Comparison of ENCODE assay signal across 10 cellular contexts in the genomic region with DNA sequence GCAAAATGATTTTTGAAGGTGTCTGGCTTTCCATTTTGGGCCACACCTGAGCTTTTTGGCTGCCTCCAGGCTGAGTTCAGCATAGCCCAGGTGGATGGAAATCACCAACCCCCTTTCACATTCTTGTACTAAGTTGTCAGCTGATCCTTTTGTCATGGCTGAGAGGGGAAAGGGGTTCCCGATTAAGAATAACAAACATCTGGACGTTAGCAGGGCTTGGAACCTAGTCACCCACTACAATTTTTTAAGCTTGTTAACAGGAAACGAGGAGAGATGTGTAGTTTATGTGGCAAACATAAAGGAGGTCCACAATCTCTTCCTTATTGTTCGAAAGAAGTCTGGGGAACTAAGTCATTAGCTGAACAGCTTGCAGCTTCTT. TPM values are rescaled to one million over a fixed set of nuclear protein-coding genes. Genes with fewer than 3 reads are reported as not detected.
DNase-seq lines count a peak whose midpoint lies in the region; ATAC-seq, FAIRE-seq and TF ChIP-seq lines count a peak whose summit lies in the region.
"Had no signal": no experiment of that assay in that cellular context is flagged by ENCODE, and none has a peak within 500 bp of the region (broad histone marks: within the 10 kb centered on the region; RNA-seq: fewer than 3 reads in every experiment).

No MANE protein-coding gene starts in this region.

- POLR2A ChIA-PET in endothelial cell of umbilical vein (lab: Charles Lee), result interaction anchor here (0.6 to 4.2 kb wide), 4 partner anchors 8 to 1070 kb away, joined by 3 to 15 read pairs (median 10); no protein-coding TSS in a partner anchor

- H3K9ac ChIP-seq in endothelial cell of umbilical vein (replicated peaks; ENCODE audit: extremely low read depth, insufficient read depth, low read length), result peak overlapping the region; percentile 87
- H3K9ac ChIP-seq in neural progenitor cell, result no peak overlapping the region

- H3K9me1 ChIP-seq in endothelial cell of umbilical vein (replicated peaks; ENCODE audit: control insufficient read depth, extremely low read depth, insufficient read depth, low read length), result no peaks in the 10 kb centered on the region

- H3K4me2 ChIP-seq in endothelial cell of umbilical vein (ENCODE audit: insufficient read depth, low read length) (peak overlapping the region; percentile 97), neural progenitor cell (peak overlapping the region; percentile 98)

- peak; percentile 15 for TF ChIP-seq POLR2A in endothelial cell of umbilical vein (IDR thresholded peaks at IDR 0.05; ENCODE audit: low read depth, low read length)
- no peak for TF ChIP-seq POLR2A in GM18505 (IDR thresholded peaks at IDR 0.05; ENCODE audit: borderline replicate concordance, extremely low read depth, insufficient read depth, insufficient read length)

- H3K27me3 ChIP-seq in ACC112 (ENCODE audit: insufficient read depth, low read length) (no peaks in the 10 kb centered on the region), MG63 (no peaks in the 10 kb centered on the region), endothelial cell of umbilical vein (ENCODE audit: control insufficient read depth in 2 of 2, insufficient read depth in 2 of 2, low read length in 2 of 2) (no peaks in the 10 kb centered on the region), neural progenitor cell (peaks cover 37% of the 10 kb centered on the region)

- H3K4me3 ChIP-seq in ACC112 (ENCODE audit: low read depth, low read length), result peak overlapping the region; percentile 97
- peak overlapping the region; percentile 83 for H3K4me3 ChIP-seq in MG63
- peak overlapping the region; percentile 92 to 99 (median 99) for H3K4me3 ChIP-seq in endothelial cell of umbilical vein (replicated peaks in 1 of 3; ENCODE audit: insufficient read depth in 1 of 3, low read depth in 1 of 3, low read length in 3 of 3)
- peak overlapping the region; percentile 92 for H3K4me3 ChIP-seq in neural progenitor cell

- peaks cover 4% of the 10 kb centered on the region for H3K9me3 Mint-ChIP-seq in neural progenitor cell

- CTCF ChIA-PET in endothelial cell of umbilical vein (lab: Charles Lee), result interaction anchor here (0.8 to 3.0 kb wide), 6 partner anchors 8 to 910 kb away, joined by 3 to 21 read pairs (median 4); no protein-coding TSS in a partner anchor

- H3K36me3 Mint-ChIP-seq in neural progenitor cell, result peaks cover 64% of the 10 kb centered on the region

- dilution Hi-C loops in endothelial cell of umbilical vein (cut with MboI; ENCODE audit: extremely low pct_ligation_motif_present, low sequenced_read_pairs), result loop anchor here (25.0 kb wide), 1 partner anchor 1023 kb away; no protein-coding TSS in a partner anchor

- H3K79me2 ChIP-seq in ACC112 (ENCODE audit: control insufficient read depth, insufficient read depth, low read length, unreplicated experiment), result peaks cover 96% of the 10 kb centered on the region
- peaks cover 98% of the 10 kb centered on the region for H3K79me2 ChIP-seq in endothelial cell of umbilical vein (ENCODE audit: control insufficient read depth, insufficient read depth, low read length)
- peaks cover 97% of the 10 kb centered on the region for H3K79me2 ChIP-seq in neural progenitor cell (ENCODE audit: low read depth)

- no peaks in the 10 kb centered on the region for H3K9me3 ChIP-seq in MG63
- no peaks in the 10 kb centered on the region for H3K9me3 ChIP-seq in endothelial cell of umbilical vein (replicated peaks; ENCODE audit: control insufficient read depth, insufficient read depth, low read length)
- no peaks in the 10 kb centered on the region for H3K9me3 ChIP-seq in neural progenitor cell (ENCODE audit: low read depth)

- H3K36me3 ChIP-seq in ACC112 (ENCODE audit: insufficient read depth, low read length) (peaks cover 62% of the 10 kb centered on the region), MG63 (peaks cover 64% of the 10 kb centered on the region), endothelial cell of umbilical vein (ENCODE audit: control insufficient read depth in 2 of 2, extremely low read depth in 1 of 2, insufficient read depth in 2 of 2, low read length in 2 of 2) (peaks cover 36 to 53% of the 10 kb centered on the region in 2 experiments), neural progenitor cell (peaks cover 21% of the 10 kb centered on the region)

- FAIRE-seq in endothelial cell of umbilical vein (lab: Jason Lieb, UNC) (no peak), GM19239 (lab: Jason Lieb, UNC) (no peak)

- H3K4me3 Mint-ChIP-seq in neural progenitor cell, result peak overlapping the region; percentile 96
- H3K4me3 Mint-ChIP-seq: activated CD4-positive, alpha-beta T cell treated with anti-CD3 and anti-CD28 coated beads, Interleukin-2, amount 10 ng/mL, durations not matched to agents 7 days and 5 days; central memory CD8-positive, alpha-beta T cell had no signal

- intact Hi-C loops in endothelial cell of umbilical vein (cut with micrococcal nuclease), result no loop called here

- peaks cover 41% of the 10 kb centered on the region for H3K4me1 Mint-ChIP-seq in neural progenitor cell

- H2AFZ ChIP-seq in ACC112 (ENCODE audit: low read length, unreplicated experiment), result no peak overlapping the region
- H2AFZ ChIP-seq in endothelial cell of umbilical vein (ENCODE audit: low read depth, low read length), result no peak overlapping the region
- no peak overlapping the region for H2AFZ ChIP-seq in neural progenitor cell (replicated peaks)

- no peak for ATAC-seq in GM18505 (IDR thresholded peaks at IDR 0.05; ENCODE audit: unreplicated experiment)

- peaks cover 74% of the 10 kb centered on the region for H3F3A ChIP-seq in neural progenitor cell (ENCODE audit: low read depth)

- no peaks in the 10 kb centered on the region for H3K4me1 ChIP-seq in ACC112 (ENCODE audit: control insufficient read depth, insufficient read depth, low read length, unreplicated experiment)
- H3K4me1 ChIP-seq in endothelial cell of umbilical vein (ENCODE audit: control insufficient read depth, extremely low read depth, insufficient read depth, low read length), result no peaks in the 10 kb centered on the region
- peaks cover 36% of the 10 kb centered on the region for H3K4me1 ChIP-seq in neural progenitor cell

- TF ChIP-seq CTCF in endothelial cell of umbilical vein (IDR thresholded peaks at IDR 0.05; ENCODE audit: extremely low read depth in 1 of 2, insufficient read depth in 1 of 2, low read depth in 1 of 2, low read length in 2 of 2) (no peak), neural progenitor cell (IDR thresholded peaks at IDR 0.05) (no peak)

- H3K27ac Mint-ChIP-seq in neural progenitor cell, result peak overlapping the region; percentile 47
- H3K27ac Mint-ChIP-seq: activated CD4-positive, alpha-beta T cell treated with anti-CD3 and anti-CD28 coated beads, Interleukin-2, amount 10 ng/mL, durations not matched to agents 7 days and 5 days had no signal

- peak overlapping the region; percentile 80 for H3K27ac ChIP-seq in ACC112 (ENCODE audit: low read depth, low read length)
- peak overlapping the region; percentile 89 for H3K27ac ChIP-seq in endothelial cell of umbilical vein (ENCODE audit: insufficient read depth, low read depth, low read length)
- H3K27ac ChIP-seq in neural progenitor cell, result peak overlapping the region; percentile 38

- peaks cover 25% of the 10 kb centered on the region for H3K27me3 Mint-ChIP-seq in neural progenitor cell (ENCODE audit: insufficient read depth, low read depth)

- DNase-seq in MG63 (no peak), endothelial cell of umbilical vein (ENCODE audit: low read depth, low spot score) (peak; percentile 40), neural progenitor cell (ENCODE audit: low spot score) (peak; percentile 59), C1 segment of cervical spinal cord (lab: John Stamatoyannopoulos, UW) (no peak), GM19239 (ENCODE audit: insufficient read length, low spot score) (no peak), occipital lobe (lab: John Stamatoyannopoulos, UW) (no peak)
- DNase-seq: activated CD4-positive, alpha-beta T cell treated with anti-CD3 and anti-CD28 coated beads, Interleukin-2, amount 10 ng/mL, durations not matched to agents 7 days and 5 days had no signal

- peaks cover 2% of the 10 kb centered on the region for H4K20me1 ChIP-seq in endothelial cell of umbilical vein (replicated peaks; ENCODE audit: control insufficient read depth, extremely low read depth, insufficient read depth, low read length)
- H4K20me1 ChIP-seq in neural progenitor cell (ENCODE audit: low read depth), result peaks cover 91% of the 10 kb centered on the region

- no TSS peak for BruUV-seq in endothelial cell of umbilical vein (replicated peaks; lab: Mats Ljungman, UMichigan)

TF ChIP-seq in endothelial cell of umbilical vein, 7 proteins besides CTCF, POLR2A, EP300 and RAD21:
- TF ChIP-seq MYC (IDR thresholded peaks at IDR 0.05; ENCODE audit: low read depth, low read length) (no peak), FOS (IDR thresholded peaks at IDR 0.05; ENCODE audit: borderline replicate concordance, insufficient read depth, low read length) (no peak), POLR2AphosphoS5 (IDR thresholded peaks at IDR 0.05; ENCODE audit: insufficient read depth, low read depth, low read length) (peak; percentile 2)
- TF ChIP-seq, protein P1, sequence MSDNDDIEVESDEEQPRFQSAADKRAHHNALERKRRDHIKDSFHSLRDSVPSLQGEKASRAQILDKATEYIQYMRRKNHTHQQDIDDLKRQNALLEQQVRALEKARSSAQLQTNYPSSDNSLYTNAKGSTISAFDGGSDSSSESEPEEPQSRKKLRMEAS (IDR thresholded peaks at IDR 0.05; ENCODE audit: insufficient read depth, insufficient read length), result no peak

RNA-seq across cellular contexts. Expression of a gene that starts 4.9 kb away (rescaled TPM):
- 1.3 and 1.9 TPM in 2 replicates for total RNA-seq in MG63 (2014; rRNA removed; shearing (Covaris generic); ENCODE audit: low replicate concordance)
- total RNA-seq in endothelial cell of umbilical vein, result 153 and 182 TPM in 2 replicates
- polyA plus RNA-seq in endothelial cell of umbilical vein, result 105 and 120 TPM in 2 replicates
- polyA plus RNA-seq in endothelial cell of umbilical vein (2011; cell fraction: cytosol; rRNA removed), result 108 and 112 TPM in 2 replicates
- 115 and 122 TPM in 2 replicates for polyA plus RNA-seq in endothelial cell of umbilical vein (2011; cell fraction: nucleus; rRNA removed)
- polyA plus RNA-seq in endothelial cell of umbilical vein (2012), result 242 and 247 TPM in 2 replicates
- 77.0 and 94.2 TPM in 2 replicates for polyA minus RNA-seq in endothelial cell of umbilical vein
- 23.5 TPM for polyA minus RNA-seq in endothelial cell of umbilical vein (2011; cell fraction: cytosol; rRNA and poly(A)+ RNA removed)
- polyA minus RNA-seq in endothelial cell of umbilical vein (2011; cell fraction: nucleus; rRNA and poly(A)+ RNA removed), result 98.6 and 113 TPM in 2 replicates
- total RNA-seq in neural progenitor cell (ENCODE audit: low replicate concordance), result 24.6 and 32.1 TPM in 2 replicates
- 4.1 TPM for total RNA-seq in occipital lobe
- total RNA-seq: activated CD4-positive, alpha-beta T cell treated with anti-CD3 and anti-CD28 coated beads, Interleukin-2, amount 10 ng/mL, durations not matched to agents 7 days and 5 days had no signal

Comparison
In these comparisons a context has a peak if more than half of its experiments do, and no peak if none do; other contexts are left out.
1. H3K27ac ChIP-seq: peak in every context shown above with its lines; median percentile 89 in endothelial cell of umbilical vein; 80 in ACC112; 38 in neural progenitor cell.
2. DNase-seq: peak in endothelial cell of umbilical vein (single experiment) and neural progenitor cell (single experiment); none in MG63 (single experiment), C1 segment of cervical spinal cord (0 of 14), GM19239 (single experiment) and occipital lobe (single experiment).
3. Peak in every context shown above with its lines, with median percentiles within 50 percentile points of each other: H3K4me3 ChIP-seq.